11 cellular contexts compared by ENCODE assay signal in the genomic region with DNA sequence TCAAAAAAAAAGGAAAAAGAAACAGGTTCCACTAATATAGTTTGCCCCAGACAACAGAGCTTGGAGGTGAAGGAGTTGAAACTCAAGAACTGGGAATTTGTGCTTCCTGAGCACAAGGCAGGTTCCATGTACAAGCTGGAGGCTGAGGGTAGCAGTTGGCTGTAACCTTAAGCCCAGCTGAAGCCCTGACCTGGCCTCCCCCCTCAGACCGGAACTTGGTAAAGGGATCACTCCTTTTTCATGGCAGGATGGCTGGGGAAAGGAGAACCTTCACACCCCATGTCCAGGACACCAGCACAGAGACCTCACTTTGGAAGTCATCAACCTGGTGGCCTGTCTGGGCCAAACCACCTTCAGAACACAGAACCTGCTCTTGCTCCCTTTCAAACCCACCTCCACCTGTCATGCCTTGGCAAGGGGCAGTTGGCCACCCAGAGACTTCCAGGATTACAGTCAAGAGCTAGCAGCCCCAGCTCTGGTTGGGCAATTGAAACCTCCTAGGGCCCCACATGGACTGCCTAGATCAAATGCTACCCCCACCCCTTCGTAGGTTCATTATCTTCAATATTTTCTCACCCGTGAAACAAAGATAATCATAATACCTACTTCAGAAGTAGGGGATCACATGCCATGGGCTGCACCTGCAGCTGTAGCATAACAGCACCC. TPM values are rescaled to one million over a fixed set of nuclear protein-coding genes. Genes with fewer than 3 reads are reported as not detected.
DNase-seq lines count a peak whose midpoint lies in the region; ATAC-seq and TF ChIP-seq lines count a peak whose summit lies in the region.
"Had no signal": no experiment of that assay in that cellular context is flagged by ENCODE, and none has a peak within 500 bp of the region (broad histone marks: within the 10 kb centered on the region; RNA-seq: fewer than 3 reads in every experiment).

No MANE protein-coding gene starts in this region.

- H3K4me3 ChIP-seq in DOHH2 (ENCODE audit: low read length) (0 out of 2 replicates have a peak overlapping the region, but pooled peaks have one; percentile 1), GM23338 (no peak overlapping the region)
- no peak overlapping the region for H3K4me3 ChIP-seq in naive thymus-derived CD4-positive, alpha-beta T cell (ENCODE audit: low read length)

- H3K4me2 ChIP-seq in DOHH2 (ENCODE audit: low read length) (peak overlapping the region; percentile 25), GM23338 (no peak overlapping the region)

- H3K36me3 ChIP-seq in DOHH2 (ENCODE audit: control insufficient read depth, low read length) (peaks cover 44% of the 10 kb centered on the region), GM23338 (ENCODE audit: insufficient read depth) (peaks cover 28% of the 10 kb centered on the region)
- peaks cover 5 to 34% (median 11%) of the 10 kb centered on the region in 3 experiments for H3K36me3 ChIP-seq in naive thymus-derived CD4-positive, alpha-beta T cell (ENCODE audit: control insufficient read depth in 2 of 3, insufficient read depth in 3 of 3, low read length in 3 of 3)

- H3K36me3 Mint-ChIP-seq in GM23338 (ENCODE audit: low read depth) = peaks cover 53% of the 10 kb centered on the region
- peaks cover 46% of the 10 kb centered on the region for H3K36me3 Mint-ChIP-seq in WTC11
- peaks cover 3 to 23% (median 9%) of the 10 kb centered on the region in 5 donors for H3K36me3 Mint-ChIP-seq in naive thymus-derived CD4-positive, alpha-beta T cell

- peak overlapping the region; percentile 21; the same call in 1 of the 3 replicates for H3K4me3 Mint-ChIP-seq in GM23338
- no peak overlapping the region for H3K4me3 Mint-ChIP-seq in WTC11
- H3K4me3 Mint-ChIP-seq in naive thymus-derived CD4-positive, alpha-beta T cell = peak overlapping the region in 1 of 10 donors; percentile 12

- CTCF ChIA-PET in WTC11 (lab: Charles Lee) = interaction anchor here (0.8 to 4.2 kb wide), 9 partner anchors 10 to 393 kb away, joined by 3 to 31 read pairs (median 4); a partner anchor contains a TSS
- CTCF ChIA-PET in naive thymus-derived CD4-positive, alpha-beta T cell (lab: Charles Lee) = interaction anchor here (0.8 to 1.9 kb wide), 3 partner anchors 8 to 65 kb away, joined by 4 to 7 read pairs (median 4); no protein-coding TSS in a partner anchor

- H3K27me3 ChIP-seq in DOHH2 (ENCODE audit: control insufficient read depth, low read length) (no peaks in the 10 kb centered on the region; the same call in 1 of the 2 replicates), GM23338 (ENCODE audit: insufficient read depth) (no peaks in the 10 kb centered on the region)
- no peaks in the 10 kb centered on the region for H3K27me3 ChIP-seq in naive thymus-derived CD4-positive, alpha-beta T cell (ENCODE audit: control insufficient read depth in 2 of 2, insufficient read depth in 2 of 2, low read length in 2 of 2)

- TF ChIP-seq CTCF in DOHH2 (IDR thresholded peaks at IDR 0.05; ENCODE audit: low read depth, low read length, poor library complexity, severe bottlenecking) = no peak
- TF ChIP-seq CTCF in GM23338 (conservative IDR thresholded peaks at IDR 0.05; ENCODE audit: low read depth in 2 of 2) = no peak
- no peak for TF ChIP-seq CTCF in WTC11 (IDR thresholded peaks at IDR 0.05)

- DNase-seq in GM23338 (ENCODE audit: low spot score) (no peak), WTC11 (ENCODE audit: low spot score) (no peak), NAMALWA (ENCODE audit: low spot score) (no peak), DMS53 treated with DMSO at 0.1 percent for 48 hours (lab: John Stamatoyannopoulos, UW; ENCODE audit: unreplicated experiment) (no peak), C1 segment of cervical spinal cord (lab: John Stamatoyannopoulos, UW) (no peak)
- DNase-seq in naive thymus-derived CD4-positive, alpha-beta T cell = no peak
- DNase-seq: effector CD4-positive, alpha-beta T cell; kidney; stimulated activated CD4-positive, alpha-beta T cell treated with anti-CD3 and anti-CD28 coated beads, Interleukin-4, amount 100 ng/mL, for 24 hours; T-helper 1 cell had no signal

- POLR2A ChIA-PET in WTC11 (lab: Charles Lee) = interaction anchor here (1.2 to 2.2 kb wide), 5 partner anchors 9 to 49 kb away, joined by 3 to 6 read pairs (median 4); a partner anchor contains a TSS
- POLR2A ChIA-PET in naive thymus-derived CD4-positive, alpha-beta T cell (lab: Charles Lee) = interaction anchor here (0.6 to 3.0 kb wide), 3 partner anchors 9 to 59 kb away, joined by 4 to 14 read pairs (median 6); a partner anchor contains a TSS

- no peak overlapping the region for H2AFZ ChIP-seq in GM23338

- peaks cover 25% of the 10 kb centered on the region for H3K27me3 Mint-ChIP-seq in GM23338 (ENCODE audit: insufficient read depth, low read depth, poor library complexity)
- no peaks in the 10 kb centered on the region for H3K27me3 Mint-ChIP-seq in WTC11 (ENCODE audit: low read depth)
- H3K27me3 Mint-ChIP-seq in naive thymus-derived CD4-positive, alpha-beta T cell = peaks cover 0 to 2% (median 0%) of the 10 kb centered on the region in 5 donors

- H3K4me1 ChIP-seq in DOHH2 (ENCODE audit: control insufficient read depth, low read length) = peaks cover 38% of the 10 kb centered on the region
- peaks cover 20% of the 10 kb centered on the region for H3K4me1 ChIP-seq in GM23338 (ENCODE audit: insufficient read depth)
- peaks cover 13 to 15% of the 10 kb centered on the region in 2 donors for H3K4me1 ChIP-seq in naive thymus-derived CD4-positive, alpha-beta T cell (ENCODE audit: control insufficient read depth in 2 of 2, insufficient read depth in 2 of 2, low read length in 2 of 2)

- H3K9me3 Mint-ChIP-seq in GM23338 (peaks cover 4% of the 10 kb centered on the region; the same call in 1 of the 3 replicates), WTC11 (0 out of 2 replicates have a peak, but pooled peaks cover 2% of the 10 kb centered on the region)
- no peaks in the 10 kb centered on the region for H3K9me3 Mint-ChIP-seq in naive thymus-derived CD4-positive, alpha-beta T cell

- H3K9me3 ChIP-seq in DOHH2 (ENCODE audit: control insufficient read depth, insufficient read depth, low read length) = no peaks in the 10 kb centered on the region
- no peaks in the 10 kb centered on the region for H3K9me3 ChIP-seq in naive thymus-derived CD4-positive, alpha-beta T cell (ENCODE audit: control insufficient read depth in 2 of 3, low read length in 3 of 3)

- peaks cover 24% of the 10 kb centered on the region for H3K79me2 ChIP-seq in DOHH2 (ENCODE audit: control insufficient read depth, low read length)
- H3K79me2 ChIP-seq in GM23338 (replicated peaks; ENCODE audit: insufficient read depth) = peaks cover 18% of the 10 kb centered on the region

- H3K27ac ChIP-seq in DOHH2 (ENCODE audit: low read depth, low read length) (peak overlapping the region; percentile 58), GM23338 (ENCODE audit: low read depth) (peak overlapping the region; percentile 90)
- H3K27ac ChIP-seq in naive thymus-derived CD4-positive, alpha-beta T cell (ENCODE audit: low read depth, low read length) = peak overlapping the region; percentile 42

- H3K4me1 Mint-ChIP-seq in GM23338 = peaks cover 35% of the 10 kb centered on the region
- H3K4me1 Mint-ChIP-seq in WTC11 = peaks cover 33% of the 10 kb centered on the region
- peaks cover 21 to 44% (median 35%) of the 10 kb centered on the region in 7 donors for H3K4me1 Mint-ChIP-seq in naive thymus-derived CD4-positive, alpha-beta T cell

- peaks cover 5% of the 10 kb centered on the region; the same call in 1 of the 2 replicates for H4K20me1 ChIP-seq in DOHH2 (ENCODE audit: control insufficient read depth, insufficient read depth, low read depth, low read length)
- peaks cover 12% of the 10 kb centered on the region for H4K20me1 ChIP-seq in GM23338 (replicated peaks; ENCODE audit: insufficient read depth)

- H3K27ac Mint-ChIP-seq in GM23338 = no peak overlapping the region; the same call in 1 of the 2 replicates
- peak overlapping the region; percentile 84 for H3K27ac Mint-ChIP-seq in WTC11
- peak overlapping the region in 1 of 9 donors; percentile 22 for H3K27ac Mint-ChIP-seq in naive thymus-derived CD4-positive, alpha-beta T cell

- intact Hi-C loops in naive thymus-derived CD4-positive, alpha-beta T cell (cut with micrococcal nuclease) = loop anchor here (10.0 kb wide), 2 partner anchors 543 to 1353 kb away; a partner anchor contains a TSS

- H3K9me2 ChIP-seq in DOHH2 (replicated peaks; ENCODE audit: control insufficient read depth, low read length) = no peaks in the 10 kb centered on the region
- H3K9me2 ChIP-seq in GM23338 (ENCODE audit: insufficient read depth) = no peaks in the 10 kb centered on the region

- H3F3A ChIP-seq in DOHH2 (ENCODE audit: control insufficient read depth, insufficient read depth) (peaks cover 53% of the 10 kb centered on the region), GM23338 (replicated peaks; ENCODE audit: low read depth) (peaks cover 40% of the 10 kb centered on the region)

- no peak; the same call in 2 of the 3 replicates for ATAC-seq in GM23338
- ATAC-seq in WTC11 = no peak
- no peak for ATAC-seq in naive thymus-derived CD4-positive, alpha-beta T cell

RNA-seq across cellular contexts. Expression of a gene that starts 3.5 kb away (rescaled TPM):
- total RNA-seq in GM23338 (2014; rRNA removed; shearing (Covaris generic)) = 1,341 and 1,471 TPM in 2 replicates
- polyA plus RNA-seq in GM23338 (2016; fragmentation: Nextera tagmentation; extraction: Ambion mirVana) = 1,864 and 1,983 TPM in 2 replicates
- 1,343 to 1,592 TPM (median 1,542 TPM) in 3 replicates for total RNA-seq in WTC11 (2021)
- 1,000 to 10,000 TPM; 1,152 to 1,744 (median 1,537) TPM for total RNA-seq in naive thymus-derived CD4-positive, alpha-beta T cell
- polyA plus RNA-seq in naive thymus-derived CD4-positive, alpha-beta T cell = 1,000 to 10,000 TPM; 1,720 to 2,133 TPM

RNA-seq across cellular contexts. Expression of a gene that starts 8.8 kb away (rescaled TPM):
- total RNA-seq in GM23338 (2014; rRNA removed; shearing (Covaris generic)) = 62.8 and 91.3 TPM in 2 replicates
- 35.8 and 38.4 TPM in 2 replicates for polyA plus RNA-seq in GM23338 (2016; fragmentation: Nextera tagmentation; extraction: Ambion mirVana)
- 53.8 to 66.3 TPM (median 61.6 TPM) in 3 replicates for total RNA-seq in WTC11 (2021)
- 10 to 100 TPM in 4 of 5 experiments, 1 to 10 TPM in 1; 7.8 to 28.3 (median 12.0) TPM for total RNA-seq in naive thymus-derived CD4-positive, alpha-beta T cell
- polyA plus RNA-seq in naive thymus-derived CD4-positive, alpha-beta T cell = 10 to 100 TPM; 12.4 to 13.3 TPM

RNA-seq across cellular contexts. Expression of a gene that starts 17.3 kb away (rescaled TPM):
- 4.3 and 7.8 TPM in 2 replicates for total RNA-seq in GM23338 (2014; rRNA removed; shearing (Covaris generic))
- 12.7 TPM in 2 replicates for polyA plus RNA-seq in GM23338 (2016; fragmentation: Nextera tagmentation; extraction: Ambion mirVana)
- 3.8 to 5.9 TPM (median 4.5 TPM) in 3 replicates for total RNA-seq in WTC11 (2021)
- total RNA-seq in naive thymus-derived CD4-positive, alpha-beta T cell = 10 to 100 TPM in 4 of 5 experiments, 1 to 10 TPM in 1; 9.9 to 23.7 (median 14.7) TPM
- 10 to 100 TPM; 76.3 to 96.9 TPM for polyA plus RNA-seq in naive thymus-derived CD4-positive, alpha-beta T cell

RNA-seq across cellular contexts. Expression of a gene that starts 18.3 kb away (rescaled TPM):
- 8.0 and 11.1 TPM in 2 replicates for total RNA-seq in GM23338 (2014; rRNA removed; shearing (Covaris generic))
- polyA plus RNA-seq in GM23338 (2016; fragmentation: Nextera tagmentation; extraction: Ambion mirVana) = 5.8 and 8.9 TPM in 2 replicates
- total RNA-seq in WTC11 (2021) = 11.8 to 12.6 TPM (median 12.3 TPM) in 3 replicates
- 10 to 100 TPM; 25.0 to 80.8 (median 54.5) TPM for total RNA-seq in naive thymus-derived CD4-positive, alpha-beta T cell
- 10 to 100 TPM; 88.1 to 91.5 TPM for polyA plus RNA-seq in naive thymus-derived CD4-positive, alpha-beta T cell

RNA-seq across cellular contexts. Expression of a gene that starts 24.9 kb away (rescaled TPM):
- 26.8 and 37.6 TPM in 2 replicates for total RNA-seq in GM23338 (2014; rRNA removed; shearing (Covaris generic))
- 11.8 and 14.1 TPM in 2 replicates for polyA plus RNA-seq in GM23338 (2016; fragmentation: Nextera tagmentation; extraction: Ambion mirVana)
- total RNA-seq in WTC11 (2021) = 28.7 to 31.6 TPM (median 30.6 TPM) in 3 replicates
- 10 to 100 TPM; 12.1 to 21.1 (median 15.0) TPM for total RNA-seq in naive thymus-derived CD4-positive, alpha-beta T cell
- 10 to 100 TPM in 1 of 2 donors, 1 to 10 TPM in 1; 8.0 to 10.8 TPM for polyA plus RNA-seq in naive thymus-derived CD4-positive, alpha-beta T cell
